Comparison of ENCODE assay signal across 20 cellular contexts in genomic region chr4:2322227-2322626, GRCh38.
DNase-seq lines count a peak whose midpoint lies in the region; ATAC-seq, FAIRE-seq and TF ChIP-seq lines count a peak whose summit lies in the region.
"Had no signal": no experiment of that assay in that cellular context is flagged by ENCODE, and none has a peak within 500 bp of the region (broad histone marks: within the 10 kb centered on the region; RNA-seq: fewer than 3 reads in every experiment).

No MANE protein-coding gene starts in this region.

- no peaks in the 10 kb centered on the region for H3K79me2 ChIP-seq in K562 (ENCODE audit: control insufficient read depth, insufficient read depth, low read length)

- H3K27ac Mint-ChIP-seq in stimulated activated memory B cell treated with anti-CD40 and anti-IgM and Interleukin-4, amounts not matched to agents 10 μg/mL and 1 μg/mL and 100 μg/mL, for 72 hours: no peak overlapping the region

- DNase-seq in cardiac septum (ENCODE audit: low spot score): peak; percentile 70
- no peak for DNase-seq in heart right ventricle
- DNase-seq in K562 (ENCODE audit: extremely low read depth in 1 of 4, low spot score in 3 of 4): no peak
- peak; percentile 71 for DNase-seq in mesenteric fat pad (ENCODE audit: low spot score)
- no peak for DNase-seq in pons (ENCODE audit: low spot score)
- DNase-seq in effector CD4-positive, alpha-beta T cell: no peak
- no peak for DNase-seq in activated T-cell treated with anti-CD3 and anti-CD28 coated beads, Interleukin-2, amount 50 U/mL, for 4 hours
- DNase-seq: 8988T; Calu3; CD8-positive, alpha-beta memory T cell; DMS153; Kasumi-1; NCI-H1417 treated with DMSO at 0.1 percent for 48 hours; NCI-H187; NCI-H446 treated with DMSO at 0.1 percent for 48 hours; NCI-H526 treated with DMSO at 0.1 percent for 48 hours; SHP77 had no signal

- 85 to 91% methylated on average over 10 of the region's 10 CpGs for WGBS in heart right ventricle, 2 donors
- whole genome bisulfite sequencing in K562 (ENCODE audit: insufficient coverage, low coverage, missing lambda C conversion rate): 89% methylated on average over 9 of the region's 10 CpGs

- H3K9me3 ChIP-seq in heart right ventricle (peaks cover 0 to 35% (median 9%) of the 10 kb centered on the region in 11 donors), K562 (replicated peaks; ENCODE audit: control insufficient read depth, insufficient read depth, low read depth, low read length) (0 out of 2 replicates have a peak, but pooled peaks cover 2% of the 10 kb centered on the region)

- H3K27me3 ChIP-seq in heart right ventricle (no peaks in the 10 kb centered on the region), K562 (ENCODE audit: control insufficient read depth in 2 of 2, insufficient read depth in 2 of 2, low read length in 2 of 2) (no peaks in the 10 kb centered on the region)

- no peak for FAIRE-seq in K562 (lab: Jason Lieb, UNC)
- FAIRE-seq: GM12892 had no signal

- H3K4me3 ChIP-seq in heart right ventricle: no peak overlapping the region
- H3K4me3 ChIP-seq in K562: no peak overlapping the region

- H3K4me3 Mint-ChIP-seq in stimulated activated memory B cell treated with anti-CD40 and anti-IgM and Interleukin-4, amounts not matched to agents 10 μg/mL and 1 μg/mL and 100 μg/mL, for 72 hours: no peak overlapping the region
- H3K4me3 Mint-ChIP-seq in activated T-cell treated with anti-CD3 and anti-CD28 coated beads, Interleukin-2, amount 50 U/mL, for 4 hours: no peak overlapping the region
- H3K4me3 Mint-ChIP-seq: CD8-positive, alpha-beta memory T cell had no signal

- no peak for TF ChIP-seq RAD21 in K562 (CRISPR knock-in tag; conservative IDR thresholded peaks at IDR 0.05 in 1 of 2, IDR thresholded peaks at IDR 0.05 in 1 of 2)

- BruUV-seq in K562 (replicated peaks; lab: Mats Ljungman, UMichigan): no TSS peak

- no peak overlapping the region for H3K4me2 ChIP-seq in K562 (ENCODE audit: insufficient read depth, low read length)

- CTCF ChIA-PET in K562 (lab: Yijun Ruan, JAX; ENCODE audit: low intra/inter-chr PET ratio): interaction anchor here (0.6 kb wide), 1 partner anchor 335 kb away, joined by 4 read pairs; no protein-coding TSS in a partner anchor

- H4K20me1 ChIP-seq in K562 (replicated peaks; ENCODE audit: control insufficient read depth, insufficient read depth, low read length): no peaks in the 10 kb centered on the region

- H2AFZ ChIP-seq in K562 (ENCODE audit: low read depth, low read length): no peak overlapping the region

- TF ChIP-seq CTCF in heart right ventricle (IDR thresholded peaks at IDR 0.05) (no peak), K562 (IDR thresholded peaks at IDR 0.05 in 2 of 3, conservative IDR thresholded peaks at IDR 0.05 in 1 of 3; ENCODE audit: insufficient read depth in 2 of 3, low read depth in 1 of 3, low read length in 3 of 3) (no peak)

- H3K9me3 Mint-ChIP-seq in stimulated activated memory B cell treated with anti-CD40 and anti-IgM and Interleukin-4, amounts not matched to agents 10 μg/mL and 1 μg/mL and 100 μg/mL, for 72 hours: peaks cover 3% of the 10 kb centered on the region
- H3K9me3 Mint-ChIP-seq in activated T-cell treated with anti-CD3 and anti-CD28 coated beads, Interleukin-2, amount 50 U/mL, for 4 hours: peaks cover 14% of the 10 kb centered on the region

- no peak for ATAC-seq in heart right ventricle
- no peak for ATAC-seq in K562
- peak; percentile 27 for ATAC-seq in stimulated activated memory B cell treated with anti-CD40 and anti-IgM and Interleukin-4, amounts not matched to agents 10 μg/mL and 1 μg/mL and 100 μg/mL, for 72 hours
- ATAC-seq in activated T-cell treated with anti-CD3 and anti-CD28 coated beads, Interleukin-2, amount 50 U/mL, for 4 hours: no peak

- intact Hi-C loops in cardiac septum (cut with DNase I) (no loop called here), heart right ventricle (cut with DNase I) (no loop called here), K562 (cut with micrococcal nuclease) (no loop called here)

- no peak overlapping the region for H3K27ac ChIP-seq in heart right ventricle
- no peak overlapping the region for H3K27ac ChIP-seq in K562 (ENCODE audit: extremely low read depth, low read depth, low read length)
- H3K27ac ChIP-seq: C4-2B had no signal

- TF ChIP-seq EP300 in K562 (IDR thresholded peaks at IDR 0.05; ENCODE audit: low read length): no peak

- no peak for TF ChIP-seq POLR2A in K562 (conservative IDR thresholded peaks at IDR 0.05)

- H3K36me3 ChIP-seq in heart right ventricle (no peaks in the 10 kb centered on the region), K562 (ENCODE audit: control insufficient read depth, insufficient read depth, low read length) (no peaks in the 10 kb centered on the region)

- H3K27me3 Mint-ChIP-seq in stimulated activated memory B cell treated with anti-CD40 and anti-IgM and Interleukin-4, amounts not matched to agents 10 μg/mL and 1 μg/mL and 100 μg/mL, for 72 hours: peaks cover 37% of the 10 kb centered on the region
- H3K27me3 Mint-ChIP-seq in activated T-cell treated with anti-CD3 and anti-CD28 coated beads, Interleukin-2, amount 50 U/mL, for 4 hours (ENCODE audit: low read depth): no peaks in the 10 kb centered on the region

- peak overlapping the region in 1 of 2 experiments; percentile 77; a peak in 2 of 4 replicates for H3K9ac ChIP-seq in K562 (ENCODE audit: insufficient read depth in 1 of 2, low read depth in 2 of 2, low read length in 2 of 2)

- POLR2A ChIA-PET in K562 (lab: Yijun Ruan, JAX): interaction anchor here (0.6 kb wide), 1 partner anchor 641 kb away, joined by 3 read pairs; the partner anchor contains the start of gene GRK4

- no peaks in the 10 kb centered on the region for H3K4me1 Mint-ChIP-seq in stimulated activated memory B cell treated with anti-CD40 and anti-IgM and Interleukin-4, amounts not matched to agents 10 μg/mL and 1 μg/mL and 100 μg/mL, for 72 hours
- peaks cover 2% of the 10 kb centered on the region for H3K4me1 Mint-ChIP-seq in activated T-cell treated with anti-CD3 and anti-CD28 coated beads, Interleukin-2, amount 50 U/mL, for 4 hours (ENCODE audit: low read depth)

- H3K9me1 ChIP-seq in K562 (ENCODE audit: control insufficient read depth, insufficient read depth, low read length): no peaks in the 10 kb centered on the region

- in situ Hi-C loops in K562 (cut with MboI): no loop called here

- no peaks in the 10 kb centered on the region for H3K4me1 ChIP-seq in heart right ventricle
- peaks cover 0 to 13% of the 10 kb centered on the region in 2 experiments; a peak in 1 of 5 replicates for H3K4me1 ChIP-seq in K562 (replicated peaks in 1 of 2; ENCODE audit: control insufficient read depth in 2 of 2, insufficient read depth in 2 of 2, low read length in 2 of 2)

- H3K36me3 Mint-ChIP-seq in stimulated activated memory B cell treated with anti-CD40 and anti-IgM and Interleukin-4, amounts not matched to agents 10 μg/mL and 1 μg/mL and 100 μg/mL, for 72 hours: no peaks in the 10 kb centered on the region
- H3K36me3 Mint-ChIP-seq in activated T-cell treated with anti-CD3 and anti-CD28 coated beads, Interleukin-2, amount 50 U/mL, for 4 hours (ENCODE audit: insufficient read depth): no peaks in the 10 kb centered on the region

TF ChIP-seq in K562, 482 proteins besides CTCF, POLR2A, EP300 and RAD21 (continues in another document):
- TF ChIP-seq ZNF609 (CRISPR knock-in tag; IDR thresholded peaks at IDR 0.05; ENCODE audit: borderline replicate concordance) (no peak), ZNF175 (CRISPR knock-in tag; IDR thresholded peaks at IDR 0.05; ENCODE audit: low read depth) (no peak), KDM2B (CRISPR knock-in tag; IDR thresholded peaks at IDR 0.05) (no peak), MEF2A (IDR thresholded peaks at IDR 0.05; ENCODE audit: control insufficient read depth, low read depth, low read length) (no peak), RBM22 (IDR thresholded peaks at IDR 0.05; ENCODE audit: low read depth, low read length, poor library complexity, severe bottlenecking) (peak; percentile 68), MEIS2 (IDR thresholded peaks at IDR 0.05; ENCODE audit: partially characterized antibody) (no peak)

Comparison
In these comparisons a context has a peak if more than half of its experiments do, and no peak if none do; other contexts are left out.
1. DNase-seq: peak in cardiac septum (single experiment) and mesenteric fat pad (single experiment); none in heart right ventricle (0 of 2), K562 (0 of 4), pons (single experiment), effector CD4-positive, alpha-beta T cell (single experiment) and activated T-cell treated with anti-CD3 and anti-CD28 coated beads, Interleukin-2, amount 50 U/mL, for 4 hours (single experiment).